ENCODE assay signal across 24 cellular contexts in the genomic region with DNA sequence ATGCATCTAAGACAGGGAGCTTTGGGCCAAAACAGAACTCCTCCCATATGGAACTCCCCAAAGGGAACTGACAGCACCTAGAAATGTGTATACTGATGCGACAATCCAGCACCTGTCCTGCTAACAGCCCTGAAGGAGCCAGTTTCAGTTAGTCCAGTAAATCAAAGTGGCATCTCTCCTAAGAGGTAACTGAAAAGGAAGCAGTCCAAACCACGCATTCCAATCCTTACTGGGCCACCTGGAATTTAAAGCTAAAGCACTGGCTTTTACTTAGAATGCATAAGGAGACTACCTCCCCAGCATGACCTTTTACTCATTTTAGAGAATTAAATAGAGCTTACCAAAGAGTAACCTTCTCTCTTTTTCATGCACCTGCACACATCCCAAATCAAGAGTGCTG.
A peak's percentile ranks its signal among the peaks of the same experiment; 100 is the strongest.
DNase-seq lines count a peak whose midpoint lies in the region; TF ChIP-seq lines count a peak whose summit lies in the region.
"Had no signal": no experiment of that assay in that cellular context is flagged by ENCODE, and none has a peak within 500 bp of the region (broad histone marks: within the 10 kb centered on the region; RNA-seq: fewer than 3 reads in every experiment).

No MANE protein-coding gene starts in this region.

- intact Hi-C loops in transverse colon (cut with DNase I; ENCODE audit: low total_unique reads), result loop anchor here (10.0 kb wide), 1 partner anchor 255 kb away; no protein-coding TSS in a partner anchor
- intact Hi-C loops in ascending aorta (cut with DNase I), result no loop called here

- H3K36me3 ChIP-seq in HUES6 (ENCODE audit: control insufficient read depth, insufficient read depth, low read length) (no peaks in the 10 kb centered on the region), transverse colon (no peaks in the 10 kb centered on the region), ascending aorta (no peaks in the 10 kb centered on the region)
- H3K36me3 ChIP-seq: BLaER1, SJSA1 had no signal

- H3K9ac ChIP-seq in HUES6 (ENCODE audit: low read length), result no peak overlapping the region
- H3K9ac ChIP-seq: BLaER1, GM23248 had no signal

- peak; percentile 5 for DNase-seq in astrocyte of the hippocampus (ENCODE audit: low read depth, low spot score)
- DNase-seq in iPS-NIHi7 (ENCODE audit: extremely low spot score), result peak; percentile 9
- no peak for DNase-seq in transverse colon
- DNase-seq in ascending aorta (ENCODE audit: low spot score in 2 of 2), result no peak
- no peak for DNase-seq in HuH-7 (ENCODE audit: low spot score)
- no peak for DNase-seq in activated naive CD4-positive, alpha-beta T cell treated with anti-CD3 and anti-CD28 coated beads, Interleukin-2, amount 50 U/mL, for 16 hours
- DNase-seq: ACHN; CD4-positive, alpha-beta T cell; COR-L47; DMS 273 treated with DMSO at 0.1 percent for 48 hours; DMS79 treated with DMSO at 0.1 percent for 48 hours; GM23248; NCI-H1092; NCI-H1436; NCI-H187 treated with DMSO at 0.1 percent for 48 hours; NCI-H226; NCI-H524; NCI-H82; OCI-M1 had no signal

- no peak for TF ChIP-seq POLR2A in transverse colon (IDR thresholded peaks at IDR 0.05)

- H3K4me1 ChIP-seq in HUES6 (ENCODE audit: control insufficient read depth, insufficient read depth, low read length), result peaks cover 12% of the 10 kb centered on the region
- H3K4me1 ChIP-seq in transverse colon, result no peaks in the 10 kb centered on the region
- H3K4me1 ChIP-seq in ascending aorta, result no peaks in the 10 kb centered on the region

- no peak for TF ChIP-seq CTCF in transverse colon (IDR thresholded peaks at IDR 0.05)
- TF ChIP-seq CTCF in ascending aorta (IDR thresholded peaks at IDR 0.05), result no peak

- no peak for TF ChIP-seq EP300 in transverse colon (IDR thresholded peaks at IDR 0.05; ENCODE audit: low read depth)

- in situ Hi-C loops in transverse colon (cut with MboI; ENCODE audit: low pct_ligation_motif_present in 1 of 4, low pct_unique_long_range_greater_than_20kb in 1 of 4, low sequenced_read_pairs in 3 of 4), result no loop called here

- no peak overlapping the region for H3K4me3 ChIP-seq in HUES6 (ENCODE audit: low read depth, low read length)
- no peak overlapping the region for H3K4me3 ChIP-seq in transverse colon
- no peak overlapping the region for H3K4me3 ChIP-seq in ascending aorta
- H3K4me3 ChIP-seq: BLaER1, GM12878, GM23248, K562, SJSA1 had no signal

- no peaks in the 10 kb centered on the region for H3K27me3 ChIP-seq in HUES6 (ENCODE audit: control insufficient read depth, insufficient read depth, low read length)
- no peaks in the 10 kb centered on the region for H3K27me3 ChIP-seq in transverse colon
- no peaks in the 10 kb centered on the region for H3K27me3 ChIP-seq in ascending aorta
- H3K27me3 ChIP-seq: BLaER1, SJSA1 had no signal

- H3K9me3 ChIP-seq in HUES6 (ENCODE audit: control insufficient read depth, insufficient read depth, low read depth, low read length) (no peaks in the 10 kb centered on the region), transverse colon (no peaks in the 10 kb centered on the region), ascending aorta (no peaks in the 10 kb centered on the region)
- H3K9me3 ChIP-seq: BLaER1, SJSA1 had no signal

- H3K27ac ChIP-seq in HUES6 (ENCODE audit: low read depth, low read length) (peak overlapping the region; percentile 34; the same call in 1 of the 2 replicates), transverse colon (no peak overlapping the region), ascending aorta (no peak overlapping the region)
- H3K27ac ChIP-seq: BLaER1, GM23248, SJSA1 had no signal

- WGBS in transverse colon (ENCODE audit: low coverage in 1 of 2), 2 donors, result 68 to 71% methylated on average over 1 to 2 of the region's 2 CpGs

Comparison
In these comparisons a context has a peak if more than half of its experiments do, and no peak if none do; other contexts are left out.
1. DNase-seq: peak in astrocyte of the hippocampus (single experiment) and iPS-NIHi7 (single experiment); none in transverse colon (single experiment), ascending aorta (0 of 2), HuH-7 (single experiment) and activated naive CD4-positive, alpha-beta T cell treated with anti-CD3 and anti-CD28 coated beads, Interleukin-2, amount 50 U/mL, for 16 hours (single experiment).